In the genomic region with DNA sequence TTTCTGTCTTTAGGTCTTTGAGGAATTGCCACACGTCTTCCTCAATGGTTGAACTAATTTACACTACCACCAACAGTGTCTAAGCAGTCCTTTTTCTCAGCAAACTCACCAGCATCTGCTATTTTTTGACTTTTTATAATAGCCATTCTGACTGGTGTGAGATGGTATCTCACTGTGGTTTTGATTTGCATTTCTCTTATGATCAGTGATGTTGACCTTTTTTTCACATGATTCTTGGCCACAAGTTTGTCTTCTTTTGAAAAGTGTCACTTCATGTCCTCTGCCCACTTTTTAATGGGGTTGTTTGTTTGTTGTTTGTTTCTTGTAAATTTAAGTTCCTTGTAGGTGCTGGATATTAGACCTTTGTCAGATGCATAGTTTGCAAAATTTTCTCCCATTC, we compare ENCODE assay signal across 7 cellular contexts. TPM values are rescaled to one million over a fixed set of nuclear protein-coding genes. Genes with fewer than 3 reads are reported as not detected.
A peak's percentile ranks its signal among the peaks of the same experiment; 100 is the strongest.
DNase-seq lines count a peak whose midpoint lies in the region; ATAC-seq, FAIRE-seq and TF ChIP-seq lines count a peak whose summit lies in the region.
"Not testable (repeated sequence)": the region's sequence is repeated elsewhere in the genome, so short reads cannot be mapped to it uniquely, and the experiment has no call there.

No MANE protein-coding gene starts in this region.

- ATAC-seq in GM18520 (IDR thresholded peaks at IDR 0.05; ENCODE audit: unreplicated experiment) (peak; percentile 78), GM18907 (IDR thresholded peaks at IDR 0.05; ENCODE audit: unreplicated experiment) (peak; percentile 72), GM21619 (IDR thresholded peaks at IDR 0.05; ENCODE audit: unreplicated experiment) (peak; percentile 74), HG03378 (IDR thresholded peaks at IDR 0.05; ENCODE audit: unreplicated experiment) (peak; percentile 58)

- H3K4me1 ChIP-seq in Loucy (ENCODE audit: insufficient read depth, low read length, poor library complexity, severe bottlenecking) = not testable (repeated sequence)
- H3K4me1 ChIP-seq in keratinocyte (ENCODE audit: control insufficient read depth, extremely low read depth, insufficient read depth, low read length) = peaks cover 16% of the 10 kb centered on the region

- not testable (repeated sequence) for H4K20me1 ChIP-seq in Loucy (ENCODE audit: insufficient read depth, low read length, poor library complexity, severe bottlenecking); keratinocyte (ENCODE audit: control insufficient read depth, extremely low read depth, insufficient read depth, low read length)

- not testable (repeated sequence) for TF ChIP-seq CTCF in Loucy (conservative IDR thresholded peaks at IDR 0.05; ENCODE audit: low read length); keratinocyte (optimal IDR thresholded peaks at IDR 0.05 in 1 of 3, IDR thresholded peaks at IDR 0.05 in 1 of 3, conservative IDR thresholded peaks at IDR 0.05 in 1 of 3; ENCODE audit: extremely low read depth in 1 of 3, insufficient read depth in 2 of 3, low read length in 3 of 3)

- H3K4me3 ChIP-seq in Loucy (ENCODE audit: low read length, poor library complexity, severe bottlenecking); keratinocyte (ENCODE audit: control insufficient read depth in 2 of 3, extremely low read depth in 1 of 3, insufficient read depth in 2 of 3, low read depth in 1 of 3, low read length in 3 of 3): not testable (repeated sequence)

- not testable (repeated sequence) for H3K79me2 ChIP-seq in Loucy (ENCODE audit: insufficient read depth, low read length); keratinocyte (ENCODE audit: control insufficient read depth, insufficient read depth, low read length)

- not testable (repeated sequence) for H2AFZ ChIP-seq in Loucy (ENCODE audit: low read length); keratinocyte (ENCODE audit: control insufficient read depth, low read length)

- not testable (repeated sequence) for H3K27me3 ChIP-seq in Loucy (ENCODE audit: insufficient read depth, low read length, poor library complexity, severe bottlenecking); keratinocyte (ENCODE audit: control insufficient read depth, extremely low read depth, insufficient read depth, low read length)

- not testable (repeated sequence) for H3K9me3 ChIP-seq in Loucy (ENCODE audit: insufficient read depth, low read depth, low read length); keratinocyte (ENCODE audit: control insufficient read depth, low read depth, low read length)

- H3K36me3 ChIP-seq in Loucy (ENCODE audit: insufficient read depth, low read length); keratinocyte (ENCODE audit: control insufficient read depth in 2 of 2, extremely low read depth in 1 of 2, insufficient read depth in 2 of 2, low read length in 2 of 2): not testable (repeated sequence)

- dilution Hi-C loops in keratinocyte (cut with MboI; ENCODE audit: extremely low pct_ligation_motif_present, low sequenced_read_pairs) = not testable (repeated sequence)

- H3K9me2 ChIP-seq in Loucy (replicated peaks; ENCODE audit: low read depth, low read length) = not testable (repeated sequence)

- H3K27ac ChIP-seq in keratinocyte (ENCODE audit: control insufficient read depth, insufficient read depth, low read length) = not testable (repeated sequence)

- not testable (repeated sequence) for TF ChIP-seq POLR2A in GM12891 (IDR thresholded peaks at IDR 0.05; ENCODE audit: low read depth, low read length)

- H3F3A ChIP-seq in Loucy (ENCODE audit: low read depth) = not testable (repeated sequence)

- not testable (repeated sequence) for DNase-seq in GM12891 (ENCODE audit: insufficient read length, low spot score); keratinocyte (ENCODE audit: low read depth, low spot score)

- FAIRE-seq in GM12891 (lab: Jason Lieb, UNC) = peak; percentile 62
- FAIRE-seq in keratinocyte (lab: Jason Lieb, UNC) = peak; percentile 58

- peak overlapping the region; percentile 27 for H3K4me2 ChIP-seq in Loucy (ENCODE audit: low read depth, low read length, poor library complexity, severe bottlenecking)
- not testable (repeated sequence) for H3K4me2 ChIP-seq in keratinocyte (ENCODE audit: control insufficient read depth, extremely low read depth, insufficient read depth, low read depth, low read length)

- H3K9ac ChIP-seq in Loucy (ENCODE audit: low read depth, low read length, poor library complexity, severe bottlenecking); keratinocyte (ENCODE audit: control insufficient read depth, extremely low read depth, insufficient read depth, low read length): not testable (repeated sequence)

- H3K9me1 ChIP-seq in keratinocyte (ENCODE audit: control insufficient read depth, extremely low read depth, insufficient read depth, low read length) = not testable (repeated sequence)

RNA-seq across cellular contexts. Expression of a gene that starts 26.5 kb away (rescaled TPM):
- polyA plus RNA-seq in GM12891 (2012; ENCODE audit: low read depth, missing spikeins) = 2.9 TPM
- polyA plus RNA-seq in keratinocyte = 37.6 to 45.9 TPM (median 42.9 TPM) in 3 replicates
- 62.9 TPM for polyA plus RNA-seq in keratinocyte (2011; ENCODE audit: low read depth)
- polyA plus RNA-seq in keratinocyte (2011; cell fraction: cytosol; rRNA removed) = 32.0 and 46.3 TPM in 2 replicates
- polyA plus RNA-seq in keratinocyte (2011; cell fraction: nucleus; rRNA removed) = 38.5 and 43.3 TPM in 2 replicates
- polyA plus RNA-seq in keratinocyte (2012; ENCODE audit: low replicate concordance) = 25.5 and 51.0 TPM in 2 replicates
- 6.6 to 20.9 TPM (median 16.2 TPM) in 3 replicates for polyA minus RNA-seq in keratinocyte
- polyA minus RNA-seq in keratinocyte (2011; cell fraction: cytosol; rRNA and poly(A)+ RNA removed) = 22.4 TPM
- 14.1 and 36.8 TPM in 2 replicates for polyA minus RNA-seq in keratinocyte (2011; cell fraction: nucleus; rRNA and poly(A)+ RNA removed)
